In genomic region chr6:27565839-27566779, GRCh38 we compare ENCODE assay signal across 15 cellular contexts.
A peak's percentile ranks its signal among the peaks of the same experiment; 100 is the strongest.
DNase-seq lines count a peak whose midpoint lies in the region; FAIRE-seq and TF ChIP-seq lines count a peak whose summit lies in the region.
"Had no signal": no experiment of that assay in that cellular context is flagged by ENCODE, and none has a peak within 500 bp of the region (broad histone marks: within the 10 kb centered on the region; RNA-seq: fewer than 3 reads in every experiment).

No MANE protein-coding gene starts in this region.

- H3K4me1 ChIP-seq in endodermal cell (ENCODE audit: control insufficient read depth, insufficient read depth, low read length) (no peaks in the 10 kb centered on the region), neuronal stem cell (ENCODE audit: control insufficient read depth in 2 of 2, insufficient read depth in 1 of 2, low read depth in 1 of 2, low read length in 2 of 2) (peaks cover 0 to 2% of the 10 kb centered on the region in 2 donors)

- H3K36me3 Mint-ChIP-seq in endodermal cell (ENCODE audit: low read depth) = no peaks in the 10 kb centered on the region

- H3K9ac ChIP-seq in endodermal cell (ENCODE audit: extremely low read depth, low read length, poor library complexity, severe bottlenecking) (peak overlapping the region; percentile 7), neuronal stem cell (ENCODE audit: low read depth, low read length, poor library complexity) (no peak overlapping the region)

- peak overlapping the region; percentile 76 for H3K4me3 Mint-ChIP-seq in endodermal cell
- H3K4me3 Mint-ChIP-seq: dendritic cell treated with granulocyte-macrophage colony-stimulating factor and Interleukin-4, amounts not matched to agents 40 ng/mL and 50 ng/mL, for 4 days had no signal

- H3K36me3 ChIP-seq in endodermal cell (ENCODE audit: control insufficient read depth, insufficient read depth, low read length) (no peaks in the 10 kb centered on the region), neuronal stem cell (replicated peaks in 1 of 2; ENCODE audit: control insufficient read depth in 2 of 2, insufficient read depth in 2 of 2, low read length in 2 of 2) (no peaks in the 10 kb centered on the region)

- H3K9me3 Mint-ChIP-seq in endodermal cell = no peaks in the 10 kb centered on the region

- no peak overlapping the region for H2BK12ac ChIP-seq in neuronal stem cell (ENCODE audit: low read length)

- no peak overlapping the region for H3K14ac ChIP-seq in neuronal stem cell (ENCODE audit: low read length)

- no peak overlapping the region for H4K8ac ChIP-seq in neuronal stem cell (ENCODE audit: low read depth, low read length)

- H3K9me3 ChIP-seq in endodermal cell (ENCODE audit: control insufficient read depth, low read length) (no peaks in the 10 kb centered on the region), neuronal stem cell (replicated peaks in 1 of 2; ENCODE audit: control insufficient read depth in 2 of 2, insufficient read depth in 1 of 2, low read depth in 1 of 2, low read length in 2 of 2) (no peaks in the 10 kb centered on the region)

- H3K27me3 Mint-ChIP-seq in endodermal cell (ENCODE audit: insufficient read depth) = peaks cover 11% of the 10 kb centered on the region

- H2AK5ac ChIP-seq in neuronal stem cell (ENCODE audit: low read depth, low read length) = no peak overlapping the region

- peaks cover 11% of the 10 kb centered on the region for H3K27me3 ChIP-seq in endodermal cell (ENCODE audit: control insufficient read depth, insufficient read depth, low read length, poor library complexity, severe bottlenecking)
- H3K27me3 ChIP-seq in neuronal stem cell (ENCODE audit: control insufficient read depth in 3 of 3, insufficient read depth in 3 of 3, low read depth in 1 of 3, low read length in 3 of 3) = peaks cover 0 to 30% (median 7%) of the 10 kb centered on the region in 3 experiments

- no peak overlapping the region for H3K18ac ChIP-seq in neuronal stem cell (ENCODE audit: low read length)

- H3K4ac ChIP-seq in neuronal stem cell (ENCODE audit: low read length) = no peak overlapping the region

- no peak overlapping the region for H4K91ac ChIP-seq in neuronal stem cell (ENCODE audit: low read depth, low read length, poor library complexity)

- H3K27ac ChIP-seq in endodermal cell (ENCODE audit: low read depth, low read length) = no peak overlapping the region
- H3K27ac ChIP-seq in neuronal stem cell (replicated peaks; ENCODE audit: low read length) = no peak overlapping the region
- H3K27ac ChIP-seq: RWPE1 had no signal

- no peak overlapping the region for H2BK120ac ChIP-seq in neuronal stem cell (ENCODE audit: low read depth, low read length)

- no peak overlapping the region for H3K23ac ChIP-seq in neuronal stem cell (ENCODE audit: low read depth, low read length, poor library complexity)

- no peak for TF ChIP-seq POLR2A in lower leg skin (IDR thresholded peaks at IDR 0.05)

- no peaks in the 10 kb centered on the region for H3K79me1 ChIP-seq in neuronal stem cell (ENCODE audit: low read depth, low read length)

- TF ChIP-seq CTCF in endodermal cell (conservative IDR thresholded peaks at IDR 0.05) = peak; percentile 69
- no peak for TF ChIP-seq CTCF in lower leg skin (IDR thresholded peaks at IDR 0.05)

- peak overlapping the region; percentile 66 for H3K4me2 ChIP-seq in neuronal stem cell (ENCODE audit: insufficient read depth, low read length, poor library complexity, severe bottlenecking)

- H2BK15ac ChIP-seq in neuronal stem cell (ENCODE audit: low read length) = no peak overlapping the region

- no peak overlapping the region for H2BK5ac ChIP-seq in neuronal stem cell (ENCODE audit: low read length)

- H3K27ac Mint-ChIP-seq in endodermal cell = peak overlapping the region; percentile 90
- H3K27ac Mint-ChIP-seq: dendritic cell treated with granulocyte-macrophage colony-stimulating factor and Interleukin-4, amounts not matched to agents 40 ng/mL and 50 ng/mL, for 4 days had no signal

- peak overlapping the region; percentile 76 for H3K4me3 ChIP-seq in endodermal cell (ENCODE audit: low read length)
- peak overlapping the region in 1 of 2 donors; percentile 73 for H3K4me3 ChIP-seq in neuronal stem cell (ENCODE audit: low read length in 2 of 2)
- H3K4me3 ChIP-seq in lower leg skin (ENCODE audit: low read depth, poor library complexity, severe bottlenecking) = no peak overlapping the region

- peak; percentile 21 for DNase-seq in NCI-H82 (lab: John Stamatoyannopoulos, UW)
- DNase-seq in NCI-H82 treated with DMSO at 0.1 percent for 48 hours (lab: John Stamatoyannopoulos, UW; ENCODE audit: unreplicated experiment) = no peak
- DNase-seq in M059J (ENCODE audit: low read depth) = peak; percentile 48
- peak; percentile 88 for DNase-seq in endodermal cell
- DNase-seq in neuronal stem cell (ENCODE audit: low spot score) = no peak
- DNase-seq in foreskin melanocyte = no peak
- DNase-seq in frontal cortex (ENCODE audit: low spot score in 2 of 2) = no peak
- DNase-seq in lower leg skin (ENCODE audit: low spot score in 2 of 2) = no peak
- DNase-seq: activated effector memory CD4-positive, alpha-beta T cell treated with Interleukin-2 at 50 U/mL for 16 hours; hypothalamus; naive B cell; NCI-H2107; stimulated activated CD8-positive, alpha-beta memory T cell treated with anti-CD3 and anti-CD28 coated beads, Interleukin-4, amount 100 ng/mL, for 48 hours had no signal

- intact Hi-C loops in lower leg skin (cut with DNase I; ENCODE audit: low total_unique reads) = no loop called here

- peaks cover 13% of the 10 kb centered on the region for H3K4me1 Mint-ChIP-seq in endodermal cell

- H2AFZ ChIP-seq in neuronal stem cell (ENCODE audit: low read length) = peak overlapping the region; percentile 51

- no peak for FAIRE-seq in frontal cortex (lab: Jason Lieb, UNC)

- 6 to 37% methylated on average over 13 to 41 of the region's 41 CpGs for WGBS in endodermal cell (ENCODE audit: insufficient coverage in 1 of 2, insufficient read length in 1 of 2), 2 experiments
- WGBS in neuronal stem cell (ENCODE audit: extremely low coverage in 2 of 2, insufficient read length in 2 of 2, insufficient replicate concordance in 1 of 2), 2 donors = no CpG with 5 or more reads among the region's 41 CpGs
- WGBS in lower leg skin, 2 donors = 6% methylated on average over 41 of the region's 41 CpGs

Comparison
In these comparisons a context has a peak if more than half of its experiments do, and no peak if none do; other contexts are left out.
1. DNase-seq: peak in NCI-H82 (single experiment), M059J (single experiment) and endodermal cell (single experiment); none in NCI-H82 treated with DMSO at 0.1 percent for 48 hours (single experiment), neuronal stem cell (single experiment), foreskin melanocyte (single experiment), frontal cortex (0 of 2) and lower leg skin (0 of 2).